In the genomic region with DNA sequence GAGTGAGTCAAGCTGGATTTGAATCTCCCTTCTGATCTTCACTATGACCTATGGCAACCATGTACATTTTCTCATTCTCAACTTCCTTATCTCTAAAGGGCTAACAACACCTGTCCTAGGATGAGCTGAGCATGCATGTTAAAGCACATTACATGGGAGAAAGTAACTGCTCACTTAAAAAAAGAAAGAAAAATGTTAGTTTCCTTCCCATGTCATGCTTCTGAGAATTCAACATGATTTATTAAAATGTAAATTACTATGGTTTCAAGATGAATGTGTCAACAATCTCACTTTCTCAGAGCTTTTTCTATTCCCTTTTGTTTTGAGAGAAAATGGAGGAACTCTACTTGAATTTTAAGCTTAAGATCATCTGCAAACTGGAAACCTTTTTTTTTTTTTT, we compare ENCODE assay signal across 16 cellular contexts.
DNase-seq lines count a peak whose midpoint lies in the region; ATAC-seq, FAIRE-seq and TF ChIP-seq lines count a peak whose summit lies in the region.
"Had no signal": no experiment of that assay in that cellular context is flagged by ENCODE, and none has a peak within 500 bp of the region (broad histone marks: within the 10 kb centered on the region; RNA-seq: fewer than 3 reads in every experiment).

No MANE protein-coding gene starts in this region.

- ATAC-seq in GM18867 (IDR thresholded peaks at IDR 0.05; ENCODE audit: unreplicated experiment) (peak; percentile 85), GM21528 (IDR thresholded peaks at IDR 0.05; ENCODE audit: low FRiP score, unreplicated experiment) (peak; percentile 60), HG03103 (IDR thresholded peaks at IDR 0.05; ENCODE audit: low read depth, unreplicated experiment) (peak; percentile 54), HG02938 (IDR thresholded peaks at IDR 0.05; ENCODE audit: unreplicated experiment) (no peak)

- POLR2A ChIA-PET in GM10248 (lab: Yijun Ruan, JAX), result no interaction called here

- DNase-seq in GM10248 (ENCODE audit: extremely low spot score), result peak; percentile 23
- no peak for DNase-seq in D721Med (ENCODE audit: insufficient read length, low spot score)
- no peak for DNase-seq in NCI-H2029 (lab: John Stamatoyannopoulos, UW)
- DNase-seq in central memory CD4-positive, alpha-beta T cell, result no peak
- DNase-seq: 8988T, DMS79 treated with DMSO at 0.1 percent for 48 hours, H9, NCI-H1092 treated with DMSO at 0.1 percent for 48 hours, NCI-H146, NCI-H774, SHP77 had no signal

- TF ChIP-seq CTCF in GM10248 (IDR thresholded peaks at IDR 0.05; ENCODE audit: control extremely low read depth, extremely low read depth, low read depth, missing control alignments), result no peak
- no peak for TF ChIP-seq CTCF in D721Med (IDR thresholded peaks at IDR 0.05; ENCODE audit: insufficient read depth, missing control alignments)

- FAIRE-seq in D721Med (lab: Jason Lieb, UNC), result no peak
- FAIRE-seq: GM19239 had no signal

- CTCF ChIA-PET in GM10248 (lab: Yijun Ruan, JAX), result no interaction called here
